ENCODE assay signal across 14 cellular contexts in genomic region chr1:11789126-11790067, GRCh38. TPM values are rescaled to one million over a fixed set of nuclear protein-coding genes. Genes with fewer than 3 reads are reported as not detected.
DNase-seq lines count a peak whose midpoint lies in the region; ATAC-seq and TF ChIP-seq lines count a peak whose summit lies in the region.
"Had no signal": no experiment of that assay in that cellular context is flagged by ENCODE, and none has a peak within 500 bp of the region (broad histone marks: within the 10 kb centered on the region; RNA-seq: fewer than 3 reads in every experiment).

No MANE protein-coding gene starts in this region.

- no peak for TF ChIP-seq POLR2A in stomach (IDR thresholded peaks at IDR 0.05)

- TF ChIP-seq CTCF in colonic mucosa (IDR thresholded peaks at IDR 0.05) (no peak), lower lobe of right lung (IDR thresholded peaks at IDR 0.05) (no peak), stomach (IDR thresholded peaks at IDR 0.05) (no peak)

- H3K36me3 ChIP-seq in HUES6 (ENCODE audit: control insufficient read depth, insufficient read depth, low read length) (peaks cover 42% of the 10 kb centered on the region), colonic mucosa (no peaks in the 10 kb centered on the region), lower lobe of right lung (peaks cover 44% of the 10 kb centered on the region), stomach (peaks cover 8 to 41% (median 36%) of the 10 kb centered on the region in 4 donors)
- H3K36me3 ChIP-seq: MG63, SJCRH30 had no signal

- WGBS in stomach, 5 donors = 67 to 75% (median 71%) methylated on average over 11 to 13 of the region's 13 CpGs

- H3K9me3 ChIP-seq in HUES6 (ENCODE audit: control insufficient read depth, insufficient read depth, low read depth, low read length) = no peaks in the 10 kb centered on the region
- H3K9me3 ChIP-seq in colonic mucosa = no peaks in the 10 kb centered on the region
- no peaks in the 10 kb centered on the region for H3K9me3 ChIP-seq in lower lobe of right lung
- no peaks in the 10 kb centered on the region for H3K9me3 ChIP-seq in stomach
- H3K9me3 ChIP-seq: MG63, SJCRH30 had no signal

- H3K9ac ChIP-seq in HUES6 (ENCODE audit: low read length) (peak overlapping the region; percentile 7), colonic mucosa (ENCODE audit: low read depth in 2 of 2, low read length in 2 of 2) (peak overlapping the region; percentile 38 to 52)

- H3K27me3 ChIP-seq in HUES6 (ENCODE audit: control insufficient read depth, insufficient read depth, low read length) (no peaks in the 10 kb centered on the region), colonic mucosa (no peaks in the 10 kb centered on the region), lower lobe of right lung (ENCODE audit: low read depth) (no peaks in the 10 kb centered on the region), stomach (no peaks in the 10 kb centered on the region)
- H3K27me3 ChIP-seq: MG63, SJCRH30 had no signal

- TF ChIP-seq EP300 in stomach (IDR thresholded peaks at IDR 0.05) = no peak

- H3K27ac ChIP-seq in HUES6 (ENCODE audit: low read depth, low read length) (no peak overlapping the region; the same call in 1 of the 2 replicates), colonic mucosa (peak overlapping the region; percentile 83), lower lobe of right lung (peak overlapping the region; percentile 93), stomach (peak overlapping the region; percentile 58 to 97 (median 93))
- H3K27ac ChIP-seq: SJCRH30 had no signal

- DNase-seq in colonic mucosa = no peak
- DNase-seq in lower lobe of right lung = no peak
- DNase-seq in stomach = no peak
- no peak for DNase-seq in NCI-H446 (lab: John Stamatoyannopoulos, UW)
- DNase-seq in NCI-H2227 (lab: John Stamatoyannopoulos, UW; ENCODE audit: unreplicated experiment) = no peak
- no peak for DNase-seq in NCI-H2196 treated with DMSO at 0.1 percent for 48 hours (lab: John Stamatoyannopoulos, UW; ENCODE audit: unreplicated experiment)
- DNase-seq in NCI-H1930 (lab: John Stamatoyannopoulos, UW) = no peak
- DNase-seq: activated CD4-positive, alpha-beta T cell treated with anti-CD3 and anti-CD28 coated beads for 1 hour; activated naive CD4-positive, alpha-beta T cell treated with Interleukin-2 at 50 U/mL for 16 hours; MG63 had no signal

- H3K4me3 ChIP-seq in HUES6 (ENCODE audit: low read depth, low read length) = no peak overlapping the region
- no peak overlapping the region for H3K4me3 ChIP-seq in colonic mucosa
- H3K4me3 ChIP-seq in lower lobe of right lung = peak overlapping the region; percentile 5
- H3K4me3 ChIP-seq in stomach = no peak overlapping the region
- H3K4me3 ChIP-seq: MG63, SJCRH30 had no signal

- H3K4me1 ChIP-seq in HUES6 (ENCODE audit: control insufficient read depth, insufficient read depth, low read length) (peaks cover 38% of the 10 kb centered on the region), colonic mucosa (peaks cover 13% of the 10 kb centered on the region), lower lobe of right lung (peaks cover 86% of the 10 kb centered on the region), stomach (peaks cover 66 to 88% (median 82%) of the 10 kb centered on the region in 4 donors)

- intact Hi-C loops in colonic mucosa (cut with DNase I) = no loop called here
- intact Hi-C loops in lower lobe of right lung (cut with DNase I) = no loop called here
- intact Hi-C loops in stomach (cut with DNase I; ENCODE audit: low total_unique reads) = loop anchor here (10.0 kb wide), 1 partner anchor 55 kb away; the partner anchor contains the start of gene AGTRAP

- ATAC-seq in lower lobe of right lung = no peak

RNA-seq across cellular contexts. Expression of gene MTHFR, which starts 16.4 kb away (rescaled TPM):
- total RNA-seq in colonic mucosa (10 to 100 TPM; 23.8 to 30.4 TPM), lower lobe of right lung (45.4 TPM), stomach (100 to 1,000 TPM in 2 of 5 donors, 10 to 100 TPM in 3; 42.0 to 171 (median 75.6) TPM)
- polyA plus RNA-seq in stomach = 1 to 10 TPM; 5.3 to 8.9 (median 5.5) TPM

RNA-seq across cellular contexts. Expression of gene CLCN6, which starts 16.6 kb away (rescaled TPM):
- total RNA-seq in colonic mucosa (10 to 100 TPM in 1 of 2 donors, 1 to 10 TPM in 1; 8.4 to 14.5 TPM), lower lobe of right lung (29.2 TPM), stomach (10 to 100 TPM in 4 of 5 donors, 1 to 10 TPM in 1; 4.9 to 49.6 (median 14.6) TPM)
- 1 to 10 TPM; 4.1 to 6.2 (median 4.1) TPM for polyA plus RNA-seq in stomach

RNA-seq across cellular contexts. Expression of gene C1orf167, which starts 27.4 kb away (rescaled TPM):
- total RNA-seq in colonic mucosa = not detected
- 2.2 TPM for total RNA-seq in lower lobe of right lung
- 1 to 10 TPM in 1 of 5 donors, not detected in 4; 1.6 TPM for total RNA-seq in stomach
- polyA plus RNA-seq in stomach = 1 to 10 TPM in 2 of 3 donors, not detected in 1; 2.0 to 4.7 TPM
- total RNA-seq: NCI-H460, pulmonary artery endothelial cell, SJCRH30 had no signal

RNA-seq across cellular contexts. Expression of gene AGTRAP, which starts 53.5 kb away (rescaled TPM):
- total RNA-seq in colonic mucosa (10 to 100 TPM; 18.2 to 34.9 TPM), lower lobe of right lung (64.5 TPM), stomach (10 to 100 TPM in 4 of 5 donors, 1 to 10 TPM in 1; 4.1 to 76.3 (median 21.6) TPM)
- polyA plus RNA-seq in stomach = 10 to 100 TPM; 27.8 to 60.3 (median 32.6) TPM

RNA-seq across cellular contexts. Expression of gene NPPA, which starts 58.2 kb away (rescaled TPM):
- total RNA-seq in colonic mucosa (1 to 10 TPM in 1 of 2 donors, not detected in 1; 3.1 TPM), lower lobe of right lung (2.6 TPM), stomach (1 to 10 TPM in 2 of 5 donors, not detected in 3; 4.2 to 7.2 TPM)
- polyA plus RNA-seq in stomach = 1 to 10 TPM in 2 of 3 donors, under 1 TPM in 1; 0.48 to 2.7 (median 2.0) TPM
- total RNA-seq: NCI-H460, pulmonary artery endothelial cell had no signal
